In genomic region chr12:48142818-48143674, GRCh38 we compare ENCODE assay signal across 18 cellular contexts. TPM values are rescaled to one million over a fixed set of nuclear protein-coding genes. Genes with fewer than 3 reads are reported as not detected.
DNase-seq lines count a peak whose midpoint lies in the region; ATAC-seq and TF ChIP-seq lines count a peak whose summit lies in the region.
"Had no signal": no experiment of that assay in that cellular context is flagged by ENCODE, and none has a peak within 500 bp of the region (broad histone marks: within the 10 kb centered on the region; RNA-seq: fewer than 3 reads in every experiment).

No MANE protein-coding gene starts in this region.

- TF ChIP-seq POLR2A in GM18505 (IDR thresholded peaks at IDR 0.05; ENCODE audit: borderline replicate concordance, extremely low read depth, insufficient read depth, insufficient read length) = no peak

- H3K9me3 ChIP-seq in left ventricle myocardium inferior (replicated peaks) (no peaks in the 10 kb centered on the region), heart right ventricle (no peaks in the 10 kb centered on the region), endodermal cell (ENCODE audit: control insufficient read depth, low read length) (peaks cover 21% of the 10 kb centered on the region)
- H3K9me3 ChIP-seq: A549 had no signal

- H3K36me3 Mint-ChIP-seq in endodermal cell (ENCODE audit: low read depth) = peaks cover 77% of the 10 kb centered on the region
- peaks cover 30% of the 10 kb centered on the region for H3K36me3 Mint-ChIP-seq in activated CD8-positive, alpha-beta T cell treated with anti-CD3 and anti-CD28 coated beads for 36 hours (ENCODE audit: low read depth)

- peak overlapping the region; percentile 10 for H3K27ac ChIP-seq in left ventricle myocardium inferior (replicated peaks)
- H3K27ac ChIP-seq in heart right ventricle = peak overlapping the region in 1 of 10 donors; percentile 35
- no peak overlapping the region for H3K27ac ChIP-seq in endodermal cell (ENCODE audit: low read depth, low read length)
- H3K27ac ChIP-seq: A549, C4-2B had no signal

- DNase-seq in left ventricle myocardium inferior (no peak), heart right ventricle (no peak), endodermal cell (peak; percentile 76), iPS-NIHi7 (ENCODE audit: extremely low spot score) (peak; percentile 38), nucleus accumbens (lab: John Stamatoyannopoulos, UW) (no peak)
- no peak for DNase-seq in activated CD8-positive, alpha-beta T cell treated with anti-CD3 and anti-CD28 coated beads for 36 hours
- DNase-seq: DMS53, Karpas-422, MM.1S, NCI-H1105, NCI-H1694 treated with DMSO at 0.1 percent for 48 hours, NCI-H446 had no signal

- H3K4me1 ChIP-seq in left ventricle myocardium inferior (peaks cover 93% of the 10 kb centered on the region), heart right ventricle (peaks cover 0 to 66% (median 21%) of the 10 kb centered on the region in 9 donors), endodermal cell (ENCODE audit: control insufficient read depth, insufficient read depth, low read length) (peaks cover 4% of the 10 kb centered on the region)
- H3K4me1 ChIP-seq: A549 had no signal

- no peaks in the 10 kb centered on the region for H3K27me3 Mint-ChIP-seq in endodermal cell (ENCODE audit: insufficient read depth)
- H3K27me3 Mint-ChIP-seq in activated CD8-positive, alpha-beta T cell treated with anti-CD3 and anti-CD28 coated beads for 36 hours = no peaks in the 10 kb centered on the region

- CTCF ChIA-PET in activated CD8-positive, alpha-beta T cell treated with anti-CD3 and anti-CD28 coated beads for 36 hours (lab: Charles Lee) = interaction anchor here (1.0 to 1.4 kb wide), 2 partner anchors 44 to 202 kb away, joined by 3 to 4 read pairs; no protein-coding TSS in a partner anchor

- peaks cover 99% of the 10 kb centered on the region for H3K36me3 ChIP-seq in left ventricle myocardium inferior
- peaks cover 0 to 100% (median 86%) of the 10 kb centered on the region in 9 donors for H3K36me3 ChIP-seq in heart right ventricle
- H3K36me3 ChIP-seq in endodermal cell (ENCODE audit: control insufficient read depth, insufficient read depth, low read length) = peaks cover 84% of the 10 kb centered on the region

- no peak overlapping the region for H3K4me3 ChIP-seq in left ventricle myocardium inferior
- H3K4me3 ChIP-seq in heart right ventricle = no peak overlapping the region
- H3K4me3 ChIP-seq in endodermal cell (ENCODE audit: low read length) = peak overlapping the region; percentile 37
- H3K4me3 ChIP-seq: A549 had no signal

- peaks cover 13% of the 10 kb centered on the region for H3K4me1 Mint-ChIP-seq in endodermal cell
- no peaks in the 10 kb centered on the region for H3K4me1 Mint-ChIP-seq in activated CD8-positive, alpha-beta T cell treated with anti-CD3 and anti-CD28 coated beads for 36 hours (ENCODE audit: low read depth)

- no peaks in the 10 kb centered on the region for H3K27me3 ChIP-seq in left ventricle myocardium inferior (ENCODE audit: low read depth)
- H3K27me3 ChIP-seq in heart right ventricle = no peaks in the 10 kb centered on the region
- peaks cover 3% of the 10 kb centered on the region for H3K27me3 ChIP-seq in endodermal cell (ENCODE audit: control insufficient read depth, insufficient read depth, low read length, poor library complexity, severe bottlenecking)

- no peak overlapping the region for H3K9ac ChIP-seq in endodermal cell (ENCODE audit: extremely low read depth, low read length, poor library complexity, severe bottlenecking)

- POLR2A ChIA-PET in activated CD8-positive, alpha-beta T cell treated with anti-CD3 and anti-CD28 coated beads for 36 hours (lab: Charles Lee) = interaction anchor here (0.7 to 1.2 kb wide), 4 partner anchors 14 to 41 kb away, joined by 3 to 4 read pairs (median 4); partner anchors contain the start of gene ASB8

- H3K4me3 Mint-ChIP-seq in endodermal cell = no peak overlapping the region
- no peak overlapping the region for H3K4me3 Mint-ChIP-seq in activated CD8-positive, alpha-beta T cell treated with anti-CD3 and anti-CD28 coated beads for 36 hours

- TF ChIP-seq CTCF in left ventricle myocardium inferior (IDR thresholded peaks at IDR 0.05; ENCODE audit: borderline replicate concordance) (no peak), heart right ventricle (IDR thresholded peaks at IDR 0.05) (no peak), endodermal cell (conservative IDR thresholded peaks at IDR 0.05) (no peak)
- no peak for TF ChIP-seq CTCF in activated CD8-positive, alpha-beta T cell treated with anti-CD3 and anti-CD28 coated beads for 36 hours (IDR thresholded peaks at IDR 0.05)

- ATAC-seq in heart right ventricle (no peak), GM18505 (IDR thresholded peaks at IDR 0.05; ENCODE audit: unreplicated experiment) (no peak)
- ATAC-seq in activated CD8-positive, alpha-beta T cell treated with anti-CD3 and anti-CD28 coated beads for 36 hours = no peak
- ATAC-seq: A549, HCT116, Panc1, Right ventricle myocardium inferior had no signal

- H3K9me3 Mint-ChIP-seq in endodermal cell = no peaks in the 10 kb centered on the region
- no peaks in the 10 kb centered on the region for H3K9me3 Mint-ChIP-seq in activated CD8-positive, alpha-beta T cell treated with anti-CD3 and anti-CD28 coated beads for 36 hours

- peak overlapping the region; percentile 42 for H3K27ac Mint-ChIP-seq in endodermal cell
- no peak overlapping the region for H3K27ac Mint-ChIP-seq in activated CD8-positive, alpha-beta T cell treated with anti-CD3 and anti-CD28 coated beads for 36 hours

- intact Hi-C loops in left ventricle myocardium inferior (cut with micrococcal nuclease) (no loop called here), heart right ventricle (cut with DNase I) (no loop called here)
- intact Hi-C loops in activated CD8-positive, alpha-beta T cell treated with anti-CD3 and anti-CD28 coated beads for 36 hours (cut with micrococcal nuclease) = no loop called here

- WGBS in heart right ventricle, 2 donors = 69 to 77% methylated on average over 7 of the region's 7 CpGs
- WGBS in endodermal cell (ENCODE audit: insufficient coverage in 1 of 2, insufficient read length in 1 of 2), 2 experiments = 86 to 94% methylated on average over 6 to 7 of the region's 7 CpGs

RNA-seq across cellular contexts. Expression of gene ASB8, which starts 14.3 kb away (rescaled TPM):
- total RNA-seq in left ventricle myocardium inferior (80.3 TPM), heart right ventricle (100 to 1,000 TPM in 1 of 10 donors, 10 to 100 TPM in 9; 73.4 to 103 (median 85.8) TPM), endodermal cell (1 to 10 TPM; 7.1 to 9.0 TPM)
- polyA plus RNA-seq in heart right ventricle = 10 to 100 TPM; 24.9 to 28.5 TPM
- 13.2 TPM for polyA plus RNA-seq in endodermal cell (2013, experiment 1 of 2)
- 14.0 TPM for polyA plus RNA-seq in endodermal cell (2013, experiment 2 of 2)
- total RNA-seq in activated CD8-positive, alpha-beta T cell treated with anti-CD3 and anti-CD28 coated beads for 36 hours = 10 to 100 TPM; 20.9 to 27.2 TPM

RNA-seq across cellular contexts. Expression of gene PFKM, which starts 23.9 kb away (rescaled TPM):
- 671 TPM for total RNA-seq in left ventricle myocardium inferior
- 100 to 1,000 TPM; 508 to 948 (median 694) TPM for total RNA-seq in heart right ventricle
- polyA plus RNA-seq in heart right ventricle = 100 to 1,000 TPM; 121 to 185 TPM
- total RNA-seq in endodermal cell = 100 to 1,000 TPM in 1 of 2 donors, 10 to 100 TPM in 1; 90.0 to 107 TPM
- polyA plus RNA-seq in endodermal cell (2013, experiment 1 of 2) = 94.0 TPM
- polyA plus RNA-seq in endodermal cell (2013, experiment 2 of 2) = 81.0 TPM
- 10 to 100 TPM; 59.7 to 65.8 TPM for total RNA-seq in activated CD8-positive, alpha-beta T cell treated with anti-CD3 and anti-CD28 coated beads for 36 hours

RNA-seq across cellular contexts. Expression of gene SENP1, which starts 37.2 kb away (rescaled TPM):
- total RNA-seq in left ventricle myocardium inferior (5.3 TPM), heart right ventricle (10 to 100 TPM in 2 of 10 donors, 1 to 10 TPM in 8; 7.1 to 10.7 (median 8.7) TPM), endodermal cell (10 to 100 TPM; 30.6 to 39.6 TPM)
- polyA plus RNA-seq in heart right ventricle = 1 to 10 TPM; 2.1 to 2.7 TPM
- 25.5 TPM for polyA plus RNA-seq in endodermal cell (2013, experiment 1 of 2)
- 26.3 TPM for polyA plus RNA-seq in endodermal cell (2013, experiment 2 of 2)
- 10 to 100 TPM; 39.8 to 40.2 TPM for total RNA-seq in activated CD8-positive, alpha-beta T cell treated with anti-CD3 and anti-CD28 coated beads for 36 hours

RNA-seq across cellular contexts. Expression of gene CCDC184, which starts 40.4 kb away (rescaled TPM):
- 1.0 TPM for total RNA-seq in left ventricle myocardium inferior
- 1 to 10 TPM in 3 of 10 donors, under 1 TPM in 7; 0.11 to 1.5 (median 0.42) TPM for total RNA-seq in heart right ventricle
- 1 to 10 TPM; 1.0 to 1.3 TPM for polyA plus RNA-seq in heart right ventricle
- total RNA-seq in endodermal cell = not detected
- polyA plus RNA-seq in endodermal cell (2013, experiment 1 of 2) = 9.2 TPM
- polyA plus RNA-seq in endodermal cell (2013, experiment 2 of 2) = 9.0 TPM
- under 1 TPM; 0.25 to 0.34 TPM for total RNA-seq in activated CD8-positive, alpha-beta T cell treated with anti-CD3 and anti-CD28 coated beads for 36 hours

Comparison
In these comparisons a context has a peak if more than half of its experiments do, and no peak if none do; other contexts are left out.
1. DNase-seq: peak in endodermal cell (single experiment) and iPS-NIHi7 (single experiment); none in left ventricle myocardium inferior (single experiment), heart right ventricle (0 of 2), activated CD8-positive, alpha-beta T cell treated with anti-CD3 and anti-CD28 coated beads for 36 hours (single experiment) and nucleus accumbens (0 of 56).